Comparison of ENCODE assay signal across 1 cellular context in the genomic region with DNA sequence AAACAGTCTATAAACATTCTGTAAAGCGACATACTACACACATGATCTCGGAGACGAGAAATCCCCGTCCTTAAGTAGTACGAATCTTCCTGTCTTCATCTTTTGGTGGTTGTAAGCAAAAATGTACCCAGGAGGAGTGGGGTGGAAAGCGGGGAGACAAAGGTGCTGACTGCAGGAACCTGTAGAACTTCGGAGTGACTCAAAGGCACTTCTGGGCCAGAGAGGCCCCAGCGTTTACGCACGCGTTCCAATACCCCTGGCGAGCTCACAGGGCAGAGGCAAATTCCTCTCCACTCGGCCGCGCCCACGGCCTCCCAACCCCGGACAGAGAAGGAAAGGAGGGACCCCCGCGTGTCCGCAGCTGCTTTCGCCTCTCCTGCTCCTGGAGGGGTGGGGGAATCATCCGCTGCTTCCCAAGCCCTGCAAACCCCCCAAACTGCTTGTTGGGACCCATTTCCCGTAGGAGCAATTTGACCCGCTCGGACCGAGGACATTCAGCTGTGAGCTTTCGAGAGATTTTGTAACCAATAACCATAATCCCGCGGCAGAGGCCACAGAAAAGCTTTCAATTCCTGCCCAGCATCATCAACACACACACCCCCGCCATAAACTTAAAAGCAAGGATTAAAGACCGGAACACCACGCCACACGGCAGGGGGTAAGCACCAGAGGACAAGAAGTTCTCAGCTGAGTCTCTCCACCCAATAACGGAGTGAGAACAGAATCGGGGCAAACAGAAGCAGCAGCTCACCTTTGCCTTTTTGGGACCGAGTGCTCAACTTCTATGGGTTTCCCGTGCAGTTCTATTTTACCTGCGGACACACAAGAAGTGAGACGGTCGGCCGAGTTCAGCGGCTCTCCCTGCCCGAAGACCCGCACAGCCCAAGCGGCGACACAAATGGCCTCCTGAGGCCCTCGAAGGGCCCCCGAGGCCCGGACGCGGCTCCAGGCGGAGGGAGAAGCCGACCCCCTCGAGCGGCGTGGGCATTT.
TF ChIP-seq lines count a peak whose summit lies in the region.

No MANE protein-coding gene starts in this region.

TF ChIP-seq in HepG2, 621 proteins besides CTCF, POLR2A, EP300 and RAD21 (continued from another document and continues in another):
- TF ChIP-seq, protein P1, sequence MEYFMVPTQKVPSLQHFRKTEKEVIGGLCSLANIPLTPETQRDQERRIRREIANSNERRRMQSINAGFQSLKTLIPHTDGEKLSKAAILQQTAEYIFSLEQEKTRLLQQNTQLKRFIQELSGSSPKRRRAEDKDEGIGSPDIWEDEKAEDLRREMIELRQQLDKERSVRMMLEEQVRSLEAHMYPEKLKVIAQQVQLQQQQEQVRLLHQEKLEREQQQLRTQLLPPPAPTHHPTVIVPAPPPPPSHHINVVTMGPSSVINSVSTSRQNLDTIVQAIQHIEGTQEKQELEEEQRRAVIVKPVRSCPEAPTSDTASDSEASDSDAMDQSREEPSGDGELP (IDR thresholded peaks at IDR 0.05; ENCODE audit: borderline replicate concordance, low read depth) = peak; percentile 31; the same call in 1 of the 2 replicates
- TF ChIP-seq HDAC1 (CRISPR knock-in tag; IDR thresholded peaks at IDR 0.05) (no peak), PITX1 (CRISPR knock-in tag; IDR thresholded peaks at IDR 0.05) (peak; percentile 21; the same call in 1 of the 2 replicates), SKI (IDR thresholded peaks at IDR 0.05; ENCODE audit: partially characterized antibody) (no peak), ZNF20 (CRISPR knock-in tag; IDR thresholded peaks at IDR 0.05) (no peak), ZNF709 (CRISPR knock-in tag; IDR thresholded peaks at IDR 0.05) (0 out of 2 replicates have a peak, but pooled peaks have one; percentile 40), ZNF367 (CRISPR knock-in tag; IDR thresholded peaks at IDR 0.05; ENCODE audit: borderline replicate concordance) (no peak), ZNF441 (CRISPR knock-in tag; IDR thresholded peaks at IDR 0.05; ENCODE audit: borderline replicate concordance) (0 out of 2 replicates have a peak, but pooled peaks have one; percentile 26), ZNF672 (CRISPR knock-in tag; IDR thresholded peaks at IDR 0.05) (no peak), MED13 (CRISPR knock-in tag; IDR thresholded peaks at IDR 0.05) (0 out of 2 replicates have a peak, but pooled peaks have one; percentile 38), ZNF33B (CRISPR knock-in tag; IDR thresholded peaks at IDR 0.05) (no peak), ZSCAN21 (CRISPR knock-in tag; IDR thresholded peaks at IDR 0.05; ENCODE audit: borderline replicate concordance) (peak; percentile 63; the same call in 1 of the 2 replicates), HNF4G (IDR thresholded peaks at IDR 0.05; ENCODE audit: borderline replicate concordance, low read depth, low read length) (no peak), HNF4G (CRISPR knock-in tag; IDR thresholded peaks at IDR 0.05; ENCODE audit: borderline replicate concordance, low read depth) (no peak), SOX5 (CRISPR knock-in tag; IDR thresholded peaks at IDR 0.05; ENCODE audit: borderline replicate concordance) (no peak), ZSCAN22 (CRISPR knock-in tag; IDR thresholded peaks at IDR 0.05) (no peak), MAF1 (CRISPR knock-in tag; IDR thresholded peaks at IDR 0.05; ENCODE audit: borderline replicate concordance) (no peak), CEBPB (IDR thresholded peaks at IDR 0.05; ENCODE audit: borderline replicate concordance, low read depth, low read length) (no peak), GTF3A (CRISPR knock-in tag; conservative IDR thresholded peaks at IDR 0.05) (no peak), PCBP1 (IDR thresholded peaks at IDR 0.05; ENCODE audit: borderline replicate concordance, low read depth, low read length) (no peak), FOSL2 (CRISPR knock-in tag; IDR thresholded peaks at IDR 0.05) (peak; percentile 27), FLYWCH1 (CRISPR knock-in tag; IDR thresholded peaks at IDR 0.05) (no peak), KDM1A (CRISPR knock-in tag; IDR thresholded peaks at IDR 0.05) (no peak), ZBTB21 (CRISPR knock-in tag; IDR thresholded peaks at IDR 0.05) (no peak), ZNF564 (CRISPR knock-in tag; IDR thresholded peaks at IDR 0.05) (no peak; the same call in 1 of the 2 replicates)
- TF ChIP-seq, protein P2, sequence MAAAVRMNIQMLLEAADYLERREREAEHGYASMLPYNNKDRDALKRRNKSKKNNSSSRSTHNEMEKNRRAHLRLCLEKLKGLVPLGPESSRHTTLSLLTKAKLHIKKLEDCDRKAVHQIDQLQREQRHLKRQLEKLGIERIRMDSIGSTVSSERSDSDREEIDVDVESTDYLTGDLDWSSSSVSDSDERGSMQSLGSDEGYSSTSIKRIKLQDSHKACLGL (CRISPR knock-in tag; IDR thresholded peaks at IDR 0.05) = no peak
- TF ChIP-seq, protein P3, sequence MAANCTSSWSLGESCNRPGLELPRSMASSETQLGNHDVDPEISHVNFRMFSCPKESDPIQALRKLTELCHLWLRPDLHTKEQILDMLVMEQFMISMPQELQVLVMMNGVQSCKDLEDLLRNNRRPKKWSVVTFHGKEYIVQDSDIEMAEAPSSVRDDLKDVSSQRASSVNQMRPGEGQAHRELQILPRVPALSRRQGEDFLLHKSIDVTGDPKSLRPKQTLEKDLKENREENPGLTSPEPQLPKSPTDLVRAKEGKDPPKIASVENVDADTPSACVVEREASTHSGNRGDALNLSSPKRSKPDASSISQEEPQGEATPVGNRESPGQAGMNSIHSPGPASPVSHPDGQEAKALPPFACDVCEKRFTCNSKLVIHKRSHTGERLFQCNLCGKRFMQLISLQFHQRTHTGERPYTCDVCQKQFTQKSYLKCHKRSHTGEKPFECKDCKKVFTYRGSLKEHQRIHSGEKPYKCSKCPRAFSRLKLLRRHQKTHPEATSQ (CRISPR knock-in tag; IDR thresholded peaks at IDR 0.05; ENCODE audit: borderline replicate concordance) = no peak
- TF ChIP-seq, protein P4, sequence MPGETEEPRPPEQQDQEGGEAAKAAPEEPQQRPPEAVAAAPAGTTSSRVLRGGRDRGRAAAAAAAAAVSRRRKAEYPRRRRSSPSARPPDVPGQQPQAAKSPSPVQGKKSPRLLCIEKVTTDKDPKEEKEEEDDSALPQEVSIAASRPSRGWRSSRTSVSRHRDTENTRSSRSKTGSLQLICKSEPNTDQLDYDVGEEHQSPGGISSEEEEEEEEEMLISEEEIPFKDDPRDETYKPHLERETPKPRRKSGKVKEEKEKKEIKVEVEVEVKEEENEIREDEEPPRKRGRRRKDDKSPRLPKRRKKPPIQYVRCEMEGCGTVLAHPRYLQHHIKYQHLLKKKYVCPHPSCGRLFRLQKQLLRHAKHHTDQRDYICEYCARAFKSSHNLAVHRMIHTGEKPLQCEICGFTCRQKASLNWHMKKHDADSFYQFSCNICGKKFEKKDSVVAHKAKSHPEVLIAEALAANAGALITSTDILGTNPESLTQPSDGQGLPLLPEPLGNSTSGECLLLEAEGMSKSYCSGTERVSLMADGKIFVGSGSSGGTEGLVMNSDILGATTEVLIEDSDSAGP (CRISPR knock-in tag; IDR thresholded peaks at IDR 0.05; ENCODE audit: borderline replicate concordance) = 0 out of 2 replicates have a peak, but pooled peaks have one; percentile 33
- TF ChIP-seq, protein P5, sequence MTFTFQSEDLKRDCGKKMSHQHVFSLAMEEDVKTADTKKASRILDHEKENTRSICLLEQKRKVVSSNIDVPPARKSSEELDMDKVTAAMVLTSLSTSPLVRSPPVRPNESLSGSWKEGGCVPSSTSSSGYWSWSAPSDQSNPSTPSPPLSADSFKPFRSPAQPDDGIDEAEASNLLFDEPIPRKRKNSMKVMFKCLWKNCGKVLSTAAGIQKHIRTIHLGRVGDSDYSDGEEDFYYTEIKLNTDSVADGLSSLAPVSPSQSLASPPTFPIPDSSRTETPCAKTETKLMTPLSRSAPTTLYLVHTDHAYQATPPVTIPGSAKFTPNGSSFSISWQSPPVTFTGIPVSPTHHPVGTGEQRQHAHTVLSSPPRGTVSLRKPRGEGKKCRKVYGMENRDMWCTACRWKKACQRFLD (CRISPR knock-in tag; IDR thresholded peaks at IDR 0.05; ENCODE audit: borderline replicate concordance) = no peak
- TF ChIP-seq, protein P6, sequence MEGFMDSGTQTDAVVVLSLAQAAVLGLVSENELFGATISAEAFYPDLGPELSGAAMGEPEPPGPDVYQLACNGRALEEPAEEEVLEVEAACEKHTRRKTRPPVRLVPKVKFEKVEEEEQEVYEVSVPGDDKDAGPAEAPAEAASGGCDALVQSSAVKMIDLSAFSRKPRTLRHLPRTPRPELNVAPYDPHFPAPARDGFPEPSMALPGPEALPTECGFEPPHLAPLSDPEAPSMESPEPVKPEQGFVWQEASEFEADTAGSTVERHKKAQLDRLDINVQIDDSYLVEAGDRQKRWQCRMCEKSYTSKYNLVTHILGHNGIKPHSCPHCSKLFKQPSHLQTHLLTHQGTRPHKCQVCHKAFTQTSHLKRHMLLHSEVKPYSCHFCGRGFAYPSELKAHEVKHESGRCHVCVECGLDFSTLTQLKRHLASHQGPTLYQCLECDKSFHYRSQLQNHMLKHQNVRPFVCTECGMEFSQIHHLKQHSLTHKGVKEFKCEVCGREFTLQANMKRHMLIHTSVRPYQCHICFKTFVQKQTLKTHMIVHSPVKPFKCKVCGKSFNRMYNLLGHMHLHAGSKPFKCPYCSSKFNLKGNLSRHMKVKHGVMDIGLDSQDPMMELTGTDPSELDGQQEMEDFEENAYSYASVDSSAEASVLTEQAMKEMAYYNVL (CRISPR knock-in tag; IDR thresholded peaks at IDR 0.05; ENCODE audit: borderline replicate concordance) = no peak
- TF ChIP-seq, protein P7, sequence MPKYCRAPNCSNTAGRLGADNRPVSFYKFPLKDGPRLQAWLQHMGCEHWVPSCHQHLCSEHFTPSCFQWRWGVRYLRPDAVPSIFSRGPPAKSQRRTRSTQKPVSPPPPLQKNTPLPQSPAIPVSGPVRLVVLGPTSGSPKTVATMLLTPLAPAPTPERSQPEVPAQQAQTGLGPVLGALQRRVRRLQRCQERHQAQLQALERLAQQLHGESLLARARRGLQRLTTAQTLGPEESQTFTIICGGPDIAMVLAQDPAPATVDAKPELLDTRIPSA (CRISPR knock-in tag; IDR thresholded peaks at IDR 0.05; ENCODE audit: borderline replicate concordance) = no peak
- TF ChIP-seq, protein P8, sequence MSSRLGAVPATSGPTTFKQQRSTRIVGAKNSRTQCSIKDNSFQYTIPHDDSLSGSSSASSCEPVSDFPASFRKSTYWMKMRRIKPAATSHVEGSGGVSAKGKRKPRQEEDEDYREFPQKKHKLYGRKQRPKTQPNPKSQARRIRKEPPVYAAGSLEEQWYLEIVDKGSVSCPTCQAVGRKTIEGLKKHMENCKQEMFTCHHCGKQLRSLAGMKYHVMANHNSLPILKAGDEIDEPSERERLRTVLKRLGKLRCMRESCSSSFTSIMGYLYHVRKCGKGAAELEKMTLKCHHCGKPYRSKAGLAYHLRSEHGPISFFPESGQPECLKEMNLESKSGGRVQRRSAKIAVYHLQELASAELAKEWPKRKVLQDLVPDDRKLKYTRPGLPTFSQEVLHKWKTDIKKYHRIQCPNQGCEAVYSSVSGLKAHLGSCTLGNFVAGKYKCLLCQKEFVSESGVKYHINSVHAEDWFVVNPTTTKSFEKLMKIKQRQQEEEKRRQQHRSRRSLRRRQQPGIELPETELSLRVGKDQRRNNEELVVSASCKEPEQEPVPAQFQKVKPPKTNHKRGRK (CRISPR knock-in tag; IDR thresholded peaks at IDR 0.05) = no peak
- TF ChIP-seq, protein P9, sequence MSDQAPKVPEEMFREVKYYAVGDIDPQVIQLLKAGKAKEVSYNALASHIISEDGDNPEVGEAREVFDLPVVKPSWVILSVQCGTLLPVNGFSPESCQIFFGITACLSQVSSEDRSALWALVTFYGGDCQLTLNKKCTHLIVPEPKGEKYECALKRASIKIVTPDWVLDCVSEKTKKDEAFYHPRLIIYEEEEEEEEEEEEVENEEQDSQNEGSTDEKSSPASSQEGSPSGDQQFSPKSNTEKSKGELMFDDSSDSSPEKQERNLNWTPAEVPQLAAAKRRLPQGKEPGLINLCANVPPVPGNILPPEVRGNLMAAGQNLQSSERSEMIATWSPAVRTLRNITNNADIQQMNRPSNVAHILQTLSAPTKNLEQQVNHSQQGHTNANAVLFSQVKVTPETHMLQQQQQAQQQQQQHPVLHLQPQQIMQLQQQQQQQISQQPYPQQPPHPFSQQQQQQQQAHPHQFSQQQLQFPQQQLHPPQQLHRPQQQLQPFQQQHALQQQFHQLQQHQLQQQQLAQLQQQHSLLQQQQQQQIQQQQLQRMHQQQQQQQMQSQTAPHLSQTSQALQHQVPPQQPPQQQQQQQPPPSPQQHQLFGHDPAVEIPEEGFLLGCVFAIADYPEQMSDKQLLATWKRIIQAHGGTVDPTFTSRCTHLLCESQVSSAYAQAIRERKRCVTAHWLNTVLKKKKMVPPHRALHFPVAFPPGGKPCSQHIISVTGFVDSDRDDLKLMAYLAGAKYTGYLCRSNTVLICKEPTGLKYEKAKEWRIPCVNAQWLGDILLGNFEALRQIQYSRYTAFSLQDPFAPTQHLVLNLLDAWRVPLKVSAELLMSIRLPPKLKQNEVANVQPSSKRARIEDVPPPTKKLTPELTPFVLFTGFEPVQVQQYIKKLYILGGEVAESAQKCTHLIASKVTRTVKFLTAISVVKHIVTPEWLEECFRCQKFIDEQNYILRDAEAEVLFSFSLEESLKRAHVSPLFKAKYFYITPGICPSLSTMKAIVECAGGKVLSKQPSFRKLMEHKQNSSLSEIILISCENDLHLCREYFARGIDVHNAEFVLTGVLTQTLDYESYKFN (CRISPR knock-in tag; conservative IDR thresholded peaks at IDR 0.05) = no peak
- TF ChIP-seq, protein P10, sequence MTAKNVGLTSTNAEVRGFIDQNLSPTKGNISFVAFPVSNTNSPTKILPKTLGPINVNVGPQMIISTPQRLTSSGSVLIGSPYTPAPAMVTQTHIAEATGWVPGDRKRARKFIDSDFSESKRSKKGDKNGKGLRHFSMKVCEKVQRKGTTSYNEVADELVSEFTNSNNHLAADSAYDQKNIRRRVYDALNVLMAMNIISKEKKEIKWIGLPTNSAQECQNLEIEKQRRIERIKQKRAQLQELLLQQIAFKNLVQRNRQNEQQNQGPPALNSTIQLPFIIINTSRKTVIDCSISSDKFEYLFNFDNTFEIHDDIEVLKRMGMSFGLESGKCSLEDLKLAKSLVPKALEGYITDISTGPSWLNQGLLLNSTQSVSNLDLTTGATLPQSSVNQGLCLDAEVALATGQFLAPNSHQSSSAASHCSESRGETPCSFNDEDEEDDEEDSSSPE (CRISPR knock-in tag; IDR thresholded peaks at IDR 0.05) = no peak
- TF ChIP-seq, protein P11, sequence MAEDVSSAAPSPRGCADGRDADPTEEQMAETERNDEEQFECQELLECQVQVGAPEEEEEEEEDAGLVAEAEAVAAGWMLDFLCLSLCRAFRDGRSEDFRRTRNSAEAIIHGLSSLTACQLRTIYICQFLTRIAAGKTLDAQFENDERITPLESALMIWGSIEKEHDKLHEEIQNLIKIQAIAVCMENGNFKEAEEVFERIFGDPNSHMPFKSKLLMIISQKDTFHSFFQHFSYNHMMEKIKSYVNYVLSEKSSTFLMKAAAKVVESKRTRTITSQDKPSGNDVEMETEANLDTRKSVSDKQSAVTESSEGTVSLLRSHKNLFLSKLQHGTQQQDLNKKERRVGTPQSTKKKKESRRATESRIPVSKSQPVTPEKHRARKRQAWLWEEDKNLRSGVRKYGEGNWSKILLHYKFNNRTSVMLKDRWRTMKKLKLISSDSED (CRISPR knock-in tag; IDR thresholded peaks at IDR 0.05) = no peak
- TF ChIP-seq, protein P12, sequence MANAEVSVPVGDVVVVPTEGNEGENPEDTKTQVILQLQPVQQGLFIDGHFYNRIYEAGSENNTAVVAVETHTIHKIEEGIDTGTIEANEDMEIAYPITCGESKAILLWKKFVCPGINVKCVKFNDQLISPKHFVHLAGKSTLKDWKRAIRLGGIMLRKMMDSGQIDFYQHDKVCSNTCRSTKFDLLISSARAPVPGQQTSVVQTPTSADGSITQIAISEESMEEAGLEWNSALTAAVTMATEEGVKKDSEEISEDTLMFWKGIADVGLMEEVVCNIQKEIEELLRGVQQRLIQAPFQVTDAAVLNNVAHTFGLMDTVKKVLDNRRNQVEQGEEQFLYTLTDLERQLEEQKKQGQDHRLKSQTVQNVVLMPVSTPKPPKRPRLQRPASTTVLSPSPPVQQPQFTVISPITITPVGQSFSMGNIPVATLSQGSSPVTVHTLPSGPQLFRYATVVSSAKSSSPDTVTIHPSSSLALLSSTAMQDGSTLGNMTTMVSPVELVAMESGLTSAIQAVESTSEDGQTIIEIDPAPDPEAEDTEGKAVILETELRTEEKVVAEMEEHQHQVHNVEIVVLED (CRISPR knock-in tag; IDR thresholded peaks at IDR 0.05; ENCODE audit: borderline replicate concordance) = 0 out of 2 replicates have a peak, but pooled peaks have one; percentile 4
